Comparison of ENCODE assay signal across 2 cellular contexts in genomic region chr22:21041937-21042336, GRCh38.
A peak's percentile ranks its signal among the peaks of the same experiment; 100 is the strongest.
TF ChIP-seq lines count a peak whose summit lies in the region.

No MANE protein-coding gene starts in this region.

TF ChIP-seq in K562, 482 proteins besides CTCF, POLR2A, EP300 and RAD21 (continues in another document):
- peak; percentile 29 for TF ChIP-seq HNRNPLL (IDR thresholded peaks at IDR 0.05; ENCODE audit: low read depth, low read length, poor library complexity, severe bottlenecking)
- TF ChIP-seq CBX5 (IDR thresholded peaks at IDR 0.05; ENCODE audit: borderline replicate concordance, low read depth): no peak
- peak; percentile 71; the same call in 1 of the 2 replicates for TF ChIP-seq XRCC5 (IDR thresholded peaks at IDR 0.05; ENCODE audit: low read depth, low read length)
- TF ChIP-seq JUND (IDR thresholded peaks at IDR 0.05; ENCODE audit: borderline replicate concordance, low read depth, low read length): 0 out of 2 replicates have a peak, but pooled peaks have one; percentile 7
- no peak for TF ChIP-seq JUND (tag; IDR thresholded peaks at IDR 0.05; ENCODE audit: borderline replicate concordance, low read depth, low read length)
- no peak for TF ChIP-seq KLF6 (CRISPR knock-in tag; IDR thresholded peaks at IDR 0.05; ENCODE audit: borderline replicate concordance)
- no peak for TF ChIP-seq SMARCB1 (IDR thresholded peaks at IDR 0.05; ENCODE audit: insufficient read length, low read depth)
- TF ChIP-seq ZNF592 (IDR thresholded peaks at IDR 0.05): no peak
- TF ChIP-seq C11orf30 (IDR thresholded peaks at IDR 0.05; ENCODE audit: low read depth): no peak
- no peak for TF ChIP-seq E2F8 (IDR thresholded peaks at IDR 0.05; ENCODE audit: low read depth, partially characterized antibody)
- no peak for TF ChIP-seq MEF2D (tag; conservative IDR thresholded peaks at IDR 0.05; ENCODE audit: low read depth)
- no peak for TF ChIP-seq ZBTB49 (CRISPR knock-in tag; IDR thresholded peaks at IDR 0.05; ENCODE audit: borderline replicate concordance)
- 0 out of 2 replicates have a peak, but pooled peaks have one; percentile 25 for TF ChIP-seq MAFF (IDR thresholded peaks at IDR 0.05; ENCODE audit: low read length)
- 0 out of 2 replicates have a peak, but pooled peaks have one; percentile 12 for TF ChIP-seq ZNF41 (CRISPR knock-in tag; conservative IDR thresholded peaks at IDR 0.05)
- no peak for TF ChIP-seq TEAD4 (IDR thresholded peaks at IDR 0.05; ENCODE audit: low read length)
- TF ChIP-seq TEAD4 (CRISPR knock-in tag; IDR thresholded peaks at IDR 0.05; ENCODE audit: borderline replicate concordance): 0 out of 2 replicates have a peak, but pooled peaks have one; percentile 57
- no peak for TF ChIP-seq ZNF282 (CRISPR knock-in tag; IDR thresholded peaks at IDR 0.05)

TF ChIP-seq in WTC11, 78 proteins besides CTCF, POLR2A, EP300 and RAD21:
- no peak for TF ChIP-seq ATF3 (CRISPR knock-in tag; conservative IDR thresholded peaks at IDR 0.05)
